ENCODE assay signal across 24 cellular contexts in the genomic region with DNA sequence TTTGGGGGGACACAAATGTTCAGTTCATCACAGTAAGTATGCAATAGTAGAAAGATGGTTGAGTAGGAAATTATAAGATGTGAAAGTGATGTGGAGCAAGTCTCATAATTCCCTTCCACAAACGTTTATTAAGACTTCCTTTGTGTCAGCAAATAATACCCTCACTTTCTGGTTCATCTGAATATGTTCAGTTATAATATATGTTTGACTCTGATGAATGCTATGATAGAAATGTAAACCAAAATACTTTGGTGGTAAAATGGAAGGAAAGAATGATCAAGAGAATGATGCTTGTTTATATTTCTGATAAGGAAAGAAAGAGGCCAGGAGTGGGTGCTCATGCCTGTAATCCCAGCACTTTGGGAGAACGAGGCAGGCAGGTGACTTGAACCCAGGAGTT.
"Had no signal": no experiment of that assay in that cellular context is flagged by ENCODE, and none has a peak within 500 bp of the region (broad histone marks: within the 10 kb centered on the region; RNA-seq: fewer than 3 reads in every experiment).

No MANE protein-coding gene starts in this region.

- H3K9me3 Mint-ChIP-seq: endodermal cell had no signal

- H3K36me3 Mint-ChIP-seq: naive B cell; stimulated activated naive B cell treated with anti-CD40 and anti-IgM and Interleukin-4, amounts not matched to agents 10 μg/mL and 1 μg/mL and 100 μg/mL, for 72 hours had no signal

- H3K4me1 Mint-ChIP-seq: naive B cell; stimulated activated naive B cell treated with anti-CD40 and anti-IgM and Interleukin-4, amounts not matched to agents 10 μg/mL and 1 μg/mL and 100 μg/mL, for 72 hours; stimulated activated naive CD8-positive, alpha-beta T cell treated with anti-CD3 and anti-CD28 coated beads, Interleukin-15, amount 100 ng/mL, for 72 hours had no signal

- DNase-seq: effector CD4-positive, alpha-beta T cell; endodermal cell; erythroblast; heart right ventricle; left lung; lower lobe of right lung; mesendoderm; naive B cell; occipital lobe; retina; right lobe of liver; stimulated activated CD4-positive, alpha-beta T cell treated with anti-CD3 and anti-CD28 coated beads, Interleukin-2, amount 100 ng/mL, for 24 hours; stimulated activated CD4-positive, alpha-beta T cell treated with anti-CD3 and anti-CD28 coated beads, Interleukin-4, amount 100 ng/mL, for 4 hours; stimulated activated naive B cell treated with anti-CD40 and anti-IgM and Interleukin-4, amounts not matched to agents 10 μg/mL and 1 μg/mL and 100 μg/mL, for 72 hours; stimulated activated naive CD8-positive, alpha-beta T cell treated with anti-CD3 and anti-CD28 coated beads, Interleukin-15, amount 100 ng/mL, for 72 hours; upper lobe of right lung had no signal

- H3K27ac Mint-ChIP-seq: endodermal cell; naive B cell; stimulated activated naive B cell treated with anti-CD40 and anti-IgM and Interleukin-4, amounts not matched to agents 10 μg/mL and 1 μg/mL and 100 μg/mL, for 72 hours; stimulated activated naive CD8-positive, alpha-beta T cell treated with anti-CD3 and anti-CD28 coated beads, Interleukin-15, amount 100 ng/mL, for 72 hours had no signal

- H3K4me3 ChIP-seq: coronary artery, heart right ventricle, left lung, lower lobe of right lung, prostate gland, right lobe of liver, skin epidermis, testis, tibial nerve, upper lobe of right lung, vagina had no signal

- H3K9me3 ChIP-seq: heart right ventricle, left lung, lower lobe of right lung, prostate gland, right lobe of liver, testis, tibial nerve, upper lobe of right lung, vagina had no signal

- H3K36me3 ChIP-seq: heart right ventricle, left lung, lower lobe of right lung, prostate gland, right lobe of liver, tibial nerve, upper lobe of right lung, vagina had no signal

- H3K4me3 Mint-ChIP-seq: endodermal cell; nephron; stimulated activated naive B cell treated with anti-CD40 and anti-IgM and Interleukin-4, amounts not matched to agents 10 μg/mL and 1 μg/mL and 100 μg/mL, for 72 hours; stimulated activated naive CD8-positive, alpha-beta T cell treated with anti-CD3 and anti-CD28 coated beads, Interleukin-15, amount 100 ng/mL, for 72 hours had no signal

- H3K4me1 ChIP-seq: heart right ventricle, left lung, lower lobe of right lung, parathyroid adenoma, prostate gland, right lobe of liver, testis, upper lobe of right lung, vagina had no signal

- H3K27me3 ChIP-seq: heart right ventricle, left lung, right lobe of liver, testis, tibial nerve, upper lobe of right lung, vagina had no signal

- H3K27me3 Mint-ChIP-seq: naive B cell; stimulated activated naive B cell treated with anti-CD40 and anti-IgM and Interleukin-4, amounts not matched to agents 10 μg/mL and 1 μg/mL and 100 μg/mL, for 72 hours; stimulated activated naive CD8-positive, alpha-beta T cell treated with anti-CD3 and anti-CD28 coated beads, Interleukin-15, amount 100 ng/mL, for 72 hours had no signal
